ENCODE assay signal across 9 cellular contexts in the genomic region with DNA sequence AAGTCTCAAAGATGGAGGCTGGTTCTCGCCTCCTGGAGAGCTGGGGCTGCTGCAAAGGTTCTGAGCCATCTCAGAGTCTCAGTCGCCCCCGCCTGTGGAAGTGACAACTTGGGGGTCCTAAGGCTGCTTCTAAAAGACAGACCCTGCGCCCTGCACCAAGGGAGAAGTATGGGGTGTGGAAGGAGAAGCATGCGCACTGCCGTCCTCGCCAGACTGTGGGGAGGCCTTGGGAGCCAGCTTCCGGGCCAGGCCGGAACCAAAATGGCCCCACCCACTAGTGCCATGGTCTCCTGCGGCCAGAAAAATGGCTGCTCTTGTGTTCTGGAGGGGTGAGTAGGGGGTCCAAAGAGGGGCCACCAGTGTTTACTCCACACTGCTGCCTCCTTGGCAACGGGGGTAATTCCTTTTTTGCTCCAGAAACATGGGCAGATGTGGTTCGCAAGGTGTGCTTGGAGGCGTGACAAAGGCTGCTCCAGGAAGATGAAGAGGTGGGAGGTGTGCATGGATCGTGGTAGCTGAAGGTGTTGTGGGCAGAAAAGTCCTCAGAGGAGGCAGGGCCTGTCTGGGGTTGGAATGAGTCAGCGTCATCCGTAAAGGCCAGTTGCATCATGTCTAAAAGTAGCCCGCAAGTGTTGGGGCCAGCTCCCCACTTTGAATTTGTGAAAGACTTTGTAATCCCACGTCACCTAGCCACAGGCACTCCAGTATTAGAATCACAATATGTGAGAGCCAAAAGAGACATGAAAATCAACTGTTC.
DNase-seq lines count a peak whose midpoint lies in the region; ATAC-seq and TF ChIP-seq lines count a peak whose summit lies in the region.
"Had no signal": no experiment of that assay in that cellular context is flagged by ENCODE, and none has a peak within 500 bp of the region (broad histone marks: within the 10 kb centered on the region; RNA-seq: fewer than 3 reads in every experiment).

No MANE protein-coding gene starts in this region.

- ATAC-seq in activated CD4-positive, CD25-positive, alpha-beta regulatory T cell treated with anti-CD3 and anti-CD28 coated beads, Interleukin-2, amount 50 U/mL, for 24 hours: no peak

- H3K27ac ChIP-seq in ovary: no peak overlapping the region
- H3K27ac ChIP-seq: thoracic aorta had no signal

- H3K36me3 ChIP-seq in HAP-1 (replicated peaks): no peaks in the 10 kb centered on the region
- H3K36me3 ChIP-seq in ovary: no peaks in the 10 kb centered on the region
- H3K36me3 ChIP-seq: thoracic aorta had no signal

- peaks cover 4 to 11% (median 8%) of the 10 kb centered on the region in 7 donors for H3K9me3 Mint-ChIP-seq in CD14-positive monocyte

- H3K4me3 ChIP-seq in GM12864 (ENCODE audit: low read depth, low read length): no peak overlapping the region
- H3K4me3 ChIP-seq in HAP-1: no peak overlapping the region
- H3K4me3 ChIP-seq in ovary: no peak overlapping the region
- H3K4me3 ChIP-seq: thoracic aorta had no signal

- H3K4me3 Mint-ChIP-seq in CD14-positive monocyte: no peak overlapping the region

- 87 to 91% (median 88%) methylated on average over 18 of the region's 18 CpGs for WGBS in ovary, 3 donors

- no peaks in the 10 kb centered on the region for H3K36me3 Mint-ChIP-seq in CD14-positive monocyte

- peak; percentile 68 for DNase-seq in GM12864 (ENCODE audit: low read depth)
- DNase-seq in HAP-1 (ENCODE audit: low spot score in 2 of 2): peak; percentile 27 to 37
- DNase-seq in NCI-H69 (lab: John Stamatoyannopoulos, UW): peak; percentile 91
- peak; percentile 90 for DNase-seq in fibroblast of peridontal ligament (ENCODE audit: extremely low read depth)
- no peak for DNase-seq in KG1 (lab: John Stamatoyannopoulos, UW)
- no peak for DNase-seq in CD14-positive monocyte (ENCODE audit: low spot score)
- DNase-seq in ovary: no peak

- H3K27me3 ChIP-seq in HAP-1 (ENCODE audit: low read depth) (no peaks in the 10 kb centered on the region), ovary (no peaks in the 10 kb centered on the region)

- no peak for TF ChIP-seq CTCF in GM12864 (IDR thresholded peaks at IDR 0.05; ENCODE audit: low read depth, low read length, missing control alignments)
- TF ChIP-seq CTCF in CD14-positive monocyte (IDR thresholded peaks at IDR 0.05): no peak
- TF ChIP-seq CTCF in ovary (IDR thresholded peaks at IDR 0.05): no peak

- H3K4me1 Mint-ChIP-seq in CD14-positive monocyte: peaks cover 4% of the 10 kb centered on the region

- H3K4me1 ChIP-seq in HAP-1: peaks cover 3% of the 10 kb centered on the region
- no peaks in the 10 kb centered on the region for H3K4me1 ChIP-seq in ovary (ENCODE audit: insufficient read depth)

- H3K9me3 ChIP-seq in HAP-1 (no peaks in the 10 kb centered on the region), ovary (no peaks in the 10 kb centered on the region)
- H3K9me3 ChIP-seq: thoracic aorta had no signal

- H3K27ac Mint-ChIP-seq in CD14-positive monocyte: no peak overlapping the region

- intact Hi-C loops in CD14-positive monocyte (cut with micrococcal nuclease) (no loop called here), ovary (cut with DNase I) (no loop called here)

- no peak for TF ChIP-seq EP300 in ovary (IDR thresholded peaks at IDR 0.05)

- no peak for TF ChIP-seq POLR2A in ovary (IDR thresholded peaks at IDR 0.05)

- H3K27me3 Mint-ChIP-seq in CD14-positive monocyte (ENCODE audit: low read depth in 3 of 3): peaks cover 0 to 2% (median 2%) of the 10 kb centered on the region in 3 donors

- in situ Hi-C loops in HAP-1 (cut with MboI; ENCODE audit: low sequenced_read_pairs): no loop called here

Comparison
In these comparisons a context has a peak if more than half of its experiments do, and no peak if none do; other contexts are left out.
1. DNase-seq: peak in GM12864 (single experiment), HAP-1 (2 of 2), NCI-H69 (single experiment) and fibroblast of peridontal ligament (single experiment); none in KG1 (single experiment), CD14-positive monocyte (single experiment) and ovary (0 of 5).